22 cellular contexts compared by ENCODE assay signal in the genomic region with DNA sequence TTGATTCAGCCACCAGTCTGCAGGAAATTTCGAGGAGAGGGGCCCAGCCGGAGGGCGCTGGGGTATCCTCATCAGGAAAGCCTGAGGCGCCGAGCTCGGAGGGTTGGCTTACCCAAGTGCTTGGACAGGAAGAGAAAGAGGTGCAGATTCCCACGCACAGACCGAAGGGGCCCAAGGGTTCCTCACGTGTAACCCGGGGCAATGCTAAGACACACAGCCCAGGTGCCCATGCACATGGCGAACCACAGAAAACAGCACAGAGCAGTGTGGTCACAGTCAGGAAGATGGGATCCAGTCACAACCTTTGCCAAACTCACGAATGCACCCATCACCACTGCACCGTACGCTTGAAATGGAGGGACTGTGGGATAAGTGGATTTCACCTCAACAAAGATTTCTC. TPM values are rescaled to one million over a fixed set of nuclear protein-coding genes. Genes with fewer than 3 reads are reported as not detected.
DNase-seq lines count a peak whose midpoint lies in the region; ATAC-seq and TF ChIP-seq lines count a peak whose summit lies in the region.
"Had no signal": no experiment of that assay in that cellular context is flagged by ENCODE, and none has a peak within 500 bp of the region (broad histone marks: within the 10 kb centered on the region; RNA-seq: fewer than 3 reads in every experiment).

No MANE protein-coding gene starts in this region.

- peak; percentile 14 for ATAC-seq in stimulated activated naive CD8-positive, alpha-beta T cell treated with anti-CD3 and anti-CD28 coated beads, Interleukin-15, Interleukin-2, amounts not matched to agents 100 U/mL and 50 U/mL, for 24 hours
- ATAC-seq in stimulated activated naive CD8-positive, alpha-beta T cell treated with anti-CD3 and anti-CD28 coated beads, Interleukin-15, amount 100 ng/mL, for 72 hours, result no peak
- ATAC-seq in left colon (peak; percentile 4), HG03175 (IDR thresholded peaks at IDR 0.05; ENCODE audit: unreplicated experiment) (no peak), GM18861 (IDR thresholded peaks at IDR 0.05; ENCODE audit: unreplicated experiment) (no peak)
- ATAC-seq: A549, GM12878, HCT116 had no signal

- H3K4me1 ChIP-seq in spleen, result no peaks in the 10 kb centered on the region
- H3K4me1 ChIP-seq: A549; BE2C; BLaER1 treated with 17β-estradiol and CSF1 and Interleukin-3, amounts not matched to agents 10 nM and 100 nM had no signal

- no peak overlapping the region for H3K27ac ChIP-seq in spleen
- H3K27ac ChIP-seq: A549; BLaER1 treated with 17β-estradiol and CSF1 and Interleukin-3, amounts not matched to agents 10 nM and 100 nM had no signal

- no peak for TF ChIP-seq CTCF in spleen (IDR thresholded peaks at IDR 0.05 in 8 of 11, conservative IDR thresholded peaks at IDR 0.05 in 3 of 11)
- no peak for TF ChIP-seq CTCF in GM20000 (IDR thresholded peaks at IDR 0.05; ENCODE audit: extremely low read depth, missing control alignments)

- no peaks in the 10 kb centered on the region for H3K36me3 ChIP-seq in spleen
- H3K36me3 ChIP-seq: BE2C; BLaER1 treated with 17β-estradiol and CSF1 and Interleukin-3, amounts not matched to agents 10 nM and 100 nM had no signal

- no peaks in the 10 kb centered on the region for H3K9me3 ChIP-seq in spleen
- H3K9me3 ChIP-seq: A549; BE2C; BLaER1 treated with 17β-estradiol and CSF1 and Interleukin-3, amounts not matched to agents 10 nM and 100 nM had no signal

- no peak overlapping the region for H3K4me3 Mint-ChIP-seq in stimulated activated naive CD8-positive, alpha-beta T cell treated with anti-CD3 and anti-CD28 coated beads, Interleukin-15, amount 100 ng/mL, for 72 hours
- H3K4me3 Mint-ChIP-seq: CD14-positive monocyte; CD4-positive, alpha-beta T cell; CD8-positive, alpha-beta memory T cell had no signal

- no peaks in the 10 kb centered on the region for H3K27me3 Mint-ChIP-seq in stimulated activated naive CD8-positive, alpha-beta T cell treated with anti-CD3 and anti-CD28 coated beads, Interleukin-15, amount 100 ng/mL, for 72 hours

- peaks cover 9% of the 10 kb centered on the region for H3K4me1 Mint-ChIP-seq in stimulated activated naive CD8-positive, alpha-beta T cell treated with anti-CD3 and anti-CD28 coated beads, Interleukin-15, amount 100 ng/mL, for 72 hours
- H3K4me1 Mint-ChIP-seq: CD14-positive monocyte had no signal

- no peak overlapping the region for H3K4me3 ChIP-seq in spleen
- H3K4me3 ChIP-seq: A549; BLaER1 treated with 17β-estradiol and CSF1 and Interleukin-3, amounts not matched to agents 10 nM and 100 nM; GM12878 had no signal

- no peak for TF ChIP-seq POLR2A in spleen (IDR thresholded peaks at IDR 0.05)

- no peaks in the 10 kb centered on the region for H3K27me3 ChIP-seq in spleen (replicated peaks in 1 of 7)
- H3K27me3 ChIP-seq: BLaER1 treated with 17β-estradiol and CSF1 and Interleukin-3, amounts not matched to agents 10 nM and 100 nM had no signal

- WGBS in spleen, 5 donors, result 91 to 93% (median 92%) methylated on average over 13 to 14 of the region's 14 CpGs

- H3K27ac Mint-ChIP-seq in stimulated activated naive CD8-positive, alpha-beta T cell treated with anti-CD3 and anti-CD28 coated beads, Interleukin-15, amount 100 ng/mL, for 72 hours, result no peak overlapping the region
- H3K27ac Mint-ChIP-seq: CD14-positive monocyte; CD4-positive, alpha-beta T cell had no signal

- no peak for DNase-seq in stimulated activated naive CD8-positive, alpha-beta T cell treated with anti-CD3 and anti-CD28 coated beads, Interleukin-15, Interleukin-2, amounts not matched to agents 100 U/mL and 50 U/mL, for 24 hours
- no peak for DNase-seq in stimulated activated naive CD8-positive, alpha-beta T cell treated with anti-CD3 and anti-CD28 coated beads, Interleukin-15, amount 100 ng/mL, for 72 hours
- DNase-seq in left colon (no peak), spleen (peak; percentile 65), GM20000 (ENCODE audit: low spot score) (no peak)
- DNase-seq: 8988T; ACHN; AML-193; BE2C; CD4-positive, alpha-beta T cell; CD8-positive, alpha-beta memory T cell; DMS 273 treated with DMSO at 0.1 percent for 48 hours; DMS79; EL; GDM1 had no signal

- intact Hi-C loops in left colon (cut with DNase I, micrococcal nuclease), result no loop called here
- intact Hi-C loops in spleen (cut with DNase I; ENCODE audit: low total_unique reads), result no loop called here

- no peaks in the 10 kb centered on the region for H3K9me3 Mint-ChIP-seq in stimulated activated naive CD8-positive, alpha-beta T cell treated with anti-CD3 and anti-CD28 coated beads, Interleukin-15, amount 100 ng/mL, for 72 hours
- H3K9me3 Mint-ChIP-seq: CD4-positive, alpha-beta T cell; CD8-positive, alpha-beta memory T cell had no signal

RNA-seq across cellular contexts. Expression of gene GRTP1, which starts 30.9 kb away (rescaled TPM):
- total RNA-seq in left colon (10 to 100 TPM; 59.4 to 61.6 TPM), spleen (10 to 100 TPM in 1 of 7 donors, 1 to 10 TPM in 6; 4.0 to 10.5 (median 6.1) TPM)
- polyA plus RNA-seq in spleen, result 1 to 10 TPM; 2.0 to 5.5 (median 2.3) TPM
- total RNA-seq: CD8-positive, alpha-beta memory T cell had no signal
- polyA plus RNA-seq: CD14-positive monocyte; CD8-positive, alpha-beta memory T cell had no signal

RNA-seq across cellular contexts. Expression of gene LAMP1, which starts 36.0 kb away (rescaled TPM):
- total RNA-seq in left colon, result 100 to 1,000 TPM; 203 to 216 TPM
- total RNA-seq in spleen, result 100 to 1,000 TPM; 114 to 210 (median 154) TPM
- 10 to 100 TPM; 27.0 to 64.5 (median 41.7) TPM for polyA plus RNA-seq in spleen

Comparison
In these comparisons a context has a peak if more than half of its experiments do, and no peak if none do; other contexts are left out.
1. ATAC-seq: peak in stimulated activated naive CD8-positive, alpha-beta T cell treated with anti-CD3 and anti-CD28 coated beads, Interleukin-15, Interleukin-2, amounts not matched to agents 100 U/mL and 50 U/mL, for 24 hours (single experiment) and left colon (single experiment); none in stimulated activated naive CD8-positive, alpha-beta T cell treated with anti-CD3 and anti-CD28 coated beads, Interleukin-15, amount 100 ng/mL, for 72 hours (single experiment), HG03175 (single experiment) and GM18861 (single experiment).
2. RNA of gene GRTP1, which starts 30.9 kb away (total RNA-seq): 59.4 to 61.6 TPM in left colon; 4.0 to 10.5 TPM in spleen; every median in the first group is over 4 times any median in the second.